Comparison of ENCODE assay signal across 20 cellular contexts in genomic region chr16:89312194-89312593, GRCh38.
DNase-seq lines count a peak whose midpoint lies in the region; ATAC-seq and TF ChIP-seq lines count a peak whose summit lies in the region.
"Had no signal": no experiment of that assay in that cellular context is flagged by ENCODE, and none has a peak within 500 bp of the region (broad histone marks: within the 10 kb centered on the region; RNA-seq: fewer than 3 reads in every experiment).

No MANE protein-coding gene starts in this region.

- CTCF ChIA-PET in GM10248 (lab: Yijun Ruan, JAX): no interaction called here

- peak overlapping the region; percentile 61 for H3K27ac Mint-ChIP-seq in activated T-helper 17 cell treated with anti-CD3 and anti-CD28 coated beads, Interleukin-2, amount 50 U/mL, for 72 hours
- H3K27ac Mint-ChIP-seq: GM23338 had no signal

- H3K27me3 Mint-ChIP-seq in activated T-helper 17 cell treated with anti-CD3 and anti-CD28 coated beads, Interleukin-2, amount 50 U/mL, for 72 hours: no peaks in the 10 kb centered on the region
- H3K27me3 Mint-ChIP-seq: natural killer cell treated with Interleukin-12 subunit alpha and Interleukin-12 subunit beta and Interleukin-15 and Interleukin-18, amount 100 ng/mL, for 72 hours had no signal

- peaks cover 86% of the 10 kb centered on the region for H3K36me3 Mint-ChIP-seq in activated T-helper 17 cell treated with anti-CD3 and anti-CD28 coated beads, Interleukin-2, amount 50 U/mL, for 72 hours (ENCODE audit: low read depth)
- H3K36me3 Mint-ChIP-seq: natural killer cell treated with Interleukin-12 subunit alpha and Interleukin-12 subunit beta and Interleukin-15 and Interleukin-18, amount 100 ng/mL, for 72 hours had no signal

- DNase-seq in Right ventricle myocardium inferior (ENCODE audit: missing footprints): peak; percentile 37
- DNase-seq in cardiac septum (ENCODE audit: low spot score): no peak
- no peak for DNase-seq in esophagus squamous epithelium (lab: John Stamatoyannopoulos, UW)
- no peak for DNase-seq in BE2C
- DNase-seq in SKM-1 (lab: John Stamatoyannopoulos, UW; ENCODE audit: unreplicated experiment): no peak
- DNase-seq in GM10248 (ENCODE audit: extremely low spot score): no peak
- DNase-seq: activated CD4-positive, alpha-beta T cell treated with anti-CD3 and anti-CD28 coated beads for 48 hours; activated T-cell treated with anti-CD3 and anti-CD28 coated beads, Interleukin-2, amount 50 U/mL, for 48 hours; central memory CD4-positive, alpha-beta T cell; effector CD4-positive, alpha-beta T cell; mammary epithelial cell; PC-9; stimulated activated CD4-positive, alpha-beta T cell treated with anti-CD3 and anti-CD28 coated beads, Interleukin-12 subunit alpha, Interleukin-12 subunit beta, amount 100 ng/mL, for 4 hours; stimulated activated naive CD4-positive, alpha-beta T cell; upper lobe of right lung had no signal

- TF ChIP-seq CTCF in esophagus squamous epithelium (IDR thresholded peaks at IDR 0.05) (no peak), BE2C (IDR thresholded peaks at IDR 0.05; ENCODE audit: low read depth, low read length) (no peak), GM10248 (IDR thresholded peaks at IDR 0.05; ENCODE audit: control extremely low read depth, extremely low read depth, low read depth, missing control alignments) (no peak)

- H3K9me3 ChIP-seq in esophagus squamous epithelium: no peaks in the 10 kb centered on the region
- no peaks in the 10 kb centered on the region for H3K9me3 ChIP-seq in BE2C
- H3K9me3 ChIP-seq: upper lobe of right lung had no signal

- no peaks in the 10 kb centered on the region for H3K27me3 ChIP-seq in esophagus squamous epithelium
- H3K27me3 ChIP-seq in BE2C: no peaks in the 10 kb centered on the region
- H3K27me3 ChIP-seq: upper lobe of right lung had no signal

- no peak for TF ChIP-seq POLR2A in esophagus squamous epithelium (IDR thresholded peaks at IDR 0.05)

- H3K9me3 Mint-ChIP-seq in activated T-helper 17 cell treated with anti-CD3 and anti-CD28 coated beads, Interleukin-2, amount 50 U/mL, for 72 hours: no peaks in the 10 kb centered on the region
- H3K9me3 Mint-ChIP-seq: GM23338; natural killer cell treated with Interleukin-12 subunit alpha and Interleukin-12 subunit beta and Interleukin-15 and Interleukin-18, amount 100 ng/mL, for 72 hours had no signal

- H3K4me1 ChIP-seq in esophagus squamous epithelium (peaks cover 35 to 86% (median 39%) of the 10 kb centered on the region in 3 donors), BE2C (peaks cover 23% of the 10 kb centered on the region)

- H3K4me3 ChIP-seq in esophagus squamous epithelium: no peak overlapping the region
- no peak overlapping the region for H3K4me3 ChIP-seq in BE2C (ENCODE audit: low read depth, low read length)
- H3K4me3 ChIP-seq: GM23338, PC-9, upper lobe of right lung had no signal

- ATAC-seq in Right ventricle myocardium inferior: no peak
- no peak for ATAC-seq in activated T-helper 17 cell treated with anti-CD3 and anti-CD28 coated beads, Interleukin-2, amount 50 U/mL, for 72 hours (replicated peaks)
- ATAC-seq: GM23338; natural killer cell treated with Interleukin-12 subunit alpha and Interleukin-12 subunit beta and Interleukin-15 and Interleukin-18, amount 100 ng/mL, for 72 hours; SK-N-SH treated with all-trans-retinoic acid at 6 μM for 48 hours; upper lobe of right lung had no signal

- POLR2A ChIA-PET in GM10248 (lab: Yijun Ruan, JAX): no interaction called here

- H3K27ac ChIP-seq in esophagus squamous epithelium (peak overlapping the region in 3 of 4 donors; percentile 51 to 78 (median 56)), temporal lobe (ENCODE audit: low read depth, low read length) (peak overlapping the region; percentile 60)
- H3K27ac ChIP-seq: upper lobe of right lung had no signal

- 70 to 83% methylated on average over 5 to 8 of the region's 11 CpGs for WGBS in esophagus squamous epithelium, 2 donors

- intact Hi-C loops in Right ventricle myocardium inferior (cut with DNase I): no loop called here
- intact Hi-C loops in cardiac septum (cut with DNase I): no loop called here
- intact Hi-C loops in esophagus squamous epithelium (cut with DNase I): no loop called here

- peaks cover 6 to 75% (median 24%) of the 10 kb centered on the region in 3 donors for H3K36me3 ChIP-seq in esophagus squamous epithelium
- peaks cover 75% of the 10 kb centered on the region for H3K36me3 ChIP-seq in BE2C

- peaks cover 53% of the 10 kb centered on the region for H3K4me1 Mint-ChIP-seq in activated T-helper 17 cell treated with anti-CD3 and anti-CD28 coated beads, Interleukin-2, amount 50 U/mL, for 72 hours

- no peak overlapping the region for H3K4me3 Mint-ChIP-seq in activated T-helper 17 cell treated with anti-CD3 and anti-CD28 coated beads, Interleukin-2, amount 50 U/mL, for 72 hours
- H3K4me3 Mint-ChIP-seq: GM23338; natural killer cell treated with Interleukin-12 subunit alpha and Interleukin-12 subunit beta and Interleukin-15 and Interleukin-18, amount 100 ng/mL, for 72 hours had no signal
